26 cellular contexts compared by ENCODE assay signal in the genomic region with DNA sequence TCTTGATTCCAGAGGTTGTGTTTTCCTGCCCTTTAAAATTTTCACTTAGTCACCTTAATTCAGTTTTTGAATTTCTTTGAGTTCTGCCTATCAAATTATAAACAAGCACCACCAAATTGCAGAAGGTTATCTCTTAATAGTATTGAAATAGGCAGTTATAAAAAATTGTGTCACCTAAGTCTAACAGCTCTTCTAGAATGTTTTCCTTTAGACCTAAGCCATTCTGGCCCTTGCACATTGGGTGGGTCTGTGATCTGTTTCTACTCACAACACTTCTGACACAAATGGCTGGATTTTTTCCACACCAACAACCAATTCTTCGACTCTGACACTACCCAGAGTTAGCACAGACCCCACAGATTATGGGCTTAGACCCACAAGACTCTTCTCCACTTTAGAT.
"Had no signal": no experiment of that assay in that cellular context is flagged by ENCODE, and none has a peak within 500 bp of the region (broad histone marks: within the 10 kb centered on the region; RNA-seq: fewer than 3 reads in every experiment).

No MANE protein-coding gene starts in this region.

- H3K9me3 ChIP-seq: adrenal gland had no signal

- DNase-seq: activated CD4-positive, alpha-beta memory T cell treated with anti-CD3 and anti-CD28 coated beads, Interleukin-2, amount 10 ng/mL, durations not matched to agents 7 days and 5 days; activated CD4-positive, alpha-beta T cell treated with anti-CD3 and anti-CD28 coated beads for 36 hours; activated CD4-positive, alpha-beta T cell treated with anti-CD3 and anti-CD28 coated beads, Interleukin-2, amount 50 U/mL, for 1 hour; activated CD4-positive, CD25-positive, alpha-beta regulatory T cell; activated gamma-delta T cell; activated naive CD4-positive, alpha-beta T cell treated with anti-CD3 and anti-CD28 coated beads for 36 hours; activated naive CD8-positive, alpha-beta T cell treated with anti-CD3 and anti-CD28 coated beads for 36 hours; activated T-cell treated with anti-CD3 and anti-CD28 coated beads for 4 hours; activated T-cell treated with anti-CD3 and anti-CD28 coated beads, Interleukin-2, amount 50 U/mL, for 48 hours; adrenal gland; brain microvascular endothelial cell; cerebellar nuclear complex; Kasumi-1; KBM-7; NCI-H1105 treated with DMSO at 0.1 percent for 48 hours; NCI-H1436 treated with DMSO at 0.1 percent for 48 hours; NCI-H187; NCI-H2081; NCI-H446; NCI-H524; RPMI8226; T-helper 1 cell had no signal

- H3K9me3 Mint-ChIP-seq: activated naive CD4-positive, alpha-beta T cell treated with anti-CD3 and anti-CD28 coated beads for 36 hours; activated T-helper 17 cell treated with anti-CD3 and anti-CD28 coated beads, Interleukin-2, amount 50 U/mL, for 72 hours had no signal

- ATAC-seq: activated CD4-positive, alpha-beta T cell treated with anti-CD3 and anti-CD28 coated beads for 36 hours; activated T-helper 17 cell treated with anti-CD3 and anti-CD28 coated beads, Interleukin-2, amount 50 U/mL, for 72 hours; Right ventricle myocardium inferior had no signal

- H3K27ac Mint-ChIP-seq: activated CD4-positive, alpha-beta memory T cell treated with anti-CD3 and anti-CD28 coated beads, Interleukin-2, amount 10 ng/mL, durations not matched to agents 7 days and 5 days; activated CD4-positive, alpha-beta T cell treated with anti-CD3 and anti-CD28 coated beads for 36 hours; activated naive CD4-positive, alpha-beta T cell treated with anti-CD3 and anti-CD28 coated beads for 36 hours; activated naive CD8-positive, alpha-beta T cell treated with anti-CD3 and anti-CD28 coated beads for 36 hours; activated T-helper 17 cell treated with anti-CD3 and anti-CD28 coated beads, Interleukin-2, amount 50 U/mL, for 72 hours had no signal

- H3K4me3 Mint-ChIP-seq: activated CD4-positive, alpha-beta memory T cell treated with anti-CD3 and anti-CD28 coated beads, Interleukin-2, amount 10 ng/mL, durations not matched to agents 7 days and 5 days; activated CD4-positive, alpha-beta T cell treated with anti-CD3 and anti-CD28 coated beads for 36 hours; activated naive CD4-positive, alpha-beta T cell treated with anti-CD3 and anti-CD28 coated beads for 36 hours; activated naive CD8-positive, alpha-beta T cell treated with anti-CD3 and anti-CD28 coated beads for 36 hours; activated T-helper 17 cell treated with anti-CD3 and anti-CD28 coated beads, Interleukin-2, amount 50 U/mL, for 72 hours had no signal

- H3K27ac ChIP-seq: adrenal gland, brain microvascular endothelial cell, SK-N-MC, VCaP had no signal

- H3K27me3 Mint-ChIP-seq: activated CD4-positive, alpha-beta T cell treated with anti-CD3 and anti-CD28 coated beads for 36 hours; activated naive CD8-positive, alpha-beta T cell treated with anti-CD3 and anti-CD28 coated beads for 36 hours; activated T-helper 17 cell treated with anti-CD3 and anti-CD28 coated beads, Interleukin-2, amount 50 U/mL, for 72 hours had no signal

- H3K4me1 Mint-ChIP-seq: activated CD4-positive, alpha-beta memory T cell treated with anti-CD3 and anti-CD28 coated beads, Interleukin-2, amount 10 ng/mL, durations not matched to agents 7 days and 5 days; activated T-helper 17 cell treated with anti-CD3 and anti-CD28 coated beads, Interleukin-2, amount 50 U/mL, for 72 hours had no signal

- H3K36me3 ChIP-seq: adrenal gland, brain microvascular endothelial cell had no signal

- H3K4me3 ChIP-seq: adrenal gland, SK-N-MC had no signal

- H3K27me3 ChIP-seq: adrenal gland, brain microvascular endothelial cell had no signal
